In genomic region chr12:113467514-113468364, GRCh38 we compare ENCODE assay signal across 1 cellular context.
TF ChIP-seq lines count a peak whose summit lies in the region.

No MANE protein-coding gene starts in this region.

TF ChIP-seq in IMR-90, 13 proteins besides CTCF, POLR2A, EP300 and RAD21:
- TF ChIP-seq MXI1 (IDR thresholded peaks at IDR 0.05; ENCODE audit: borderline replicate concordance, low read depth, low read length), result no peak
- no peak for TF ChIP-seq MAFK (IDR thresholded peaks at IDR 0.05; ENCODE audit: low read depth, low read length)
- TF ChIP-seq BHLHE40 (IDR thresholded peaks at IDR 0.05; ENCODE audit: low read depth, low read length), result no peak
- TF ChIP-seq CEBPB (IDR thresholded peaks at IDR 0.05; ENCODE audit: low read depth, low read length), result no peak
- no peak for TF ChIP-seq SMC3 (IDR thresholded peaks at IDR 0.05; ENCODE audit: low read depth, low read length)
- TF ChIP-seq USF2 (IDR thresholded peaks at IDR 0.05; ENCODE audit: low read depth, low read length), result no peak
- TF ChIP-seq NFE2L2 (IDR thresholded peaks at IDR 0.05; ENCODE audit: low read depth, low read length), result no peak
- TF ChIP-seq RFX5 (IDR thresholded peaks at IDR 0.05; ENCODE audit: low read depth, low read length), result no peak
- TF ChIP-seq MAZ (IDR thresholded peaks at IDR 0.05; ENCODE audit: borderline replicate concordance, low read depth, low read length), result no peak
- no peak for TF ChIP-seq FOS (IDR thresholded peaks at IDR 0.05; ENCODE audit: low read depth, low read length)
- TF ChIP-seq CHD1 (IDR thresholded peaks at IDR 0.05; ENCODE audit: low read depth, low read length), result no peak
- TF ChIP-seq RCOR1 (IDR thresholded peaks at IDR 0.05; ENCODE audit: insufficient replicate concordance, low read length), result no peak
- TF ChIP-seq ELK1 (IDR thresholded peaks at IDR 0.05; ENCODE audit: borderline replicate concordance, low read depth, low read length), result no peak
